Comparison of ENCODE assay signal across 8 cellular contexts in the genomic region with DNA sequence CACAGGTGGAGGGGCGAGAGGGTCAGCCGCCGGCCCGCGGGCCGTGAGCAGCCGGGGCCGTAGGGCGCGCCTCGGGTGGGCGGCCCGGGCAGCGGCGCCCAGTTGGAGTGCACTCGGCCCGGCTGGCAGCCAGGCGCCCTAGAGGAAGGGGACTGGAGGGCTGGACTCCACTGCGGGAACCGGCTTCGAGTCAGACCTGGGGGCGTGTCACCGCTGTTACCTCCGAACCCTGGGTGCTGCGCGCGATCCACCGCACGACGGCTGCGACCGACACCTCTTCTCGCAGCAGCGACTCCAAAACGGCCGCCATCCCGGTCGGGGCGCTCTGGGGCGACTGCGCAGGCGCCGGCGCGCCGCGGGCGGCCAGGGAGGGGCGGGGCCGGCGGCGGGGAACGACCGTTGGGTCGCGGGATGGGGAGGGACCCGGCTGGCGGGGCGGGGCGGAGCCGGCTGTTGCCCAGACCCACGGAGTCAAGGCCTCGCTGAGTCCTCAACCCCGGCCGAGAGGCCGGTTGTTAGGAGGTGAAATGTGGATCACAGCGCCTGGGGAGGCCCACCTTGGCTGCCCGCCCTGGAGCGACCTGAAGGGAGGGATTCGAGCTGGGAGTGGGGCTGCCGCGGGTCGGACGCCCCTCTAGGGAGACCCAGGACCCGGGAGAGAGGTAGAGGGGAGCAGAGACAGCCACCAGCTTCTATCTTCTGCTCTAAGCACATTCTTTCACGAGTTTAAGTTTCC. TPM values are rescaled to one million over a fixed set of nuclear protein-coding genes. Genes with fewer than 3 reads are reported as not detected.
A peak's percentile ranks its signal among the peaks of the same experiment; 100 is the strongest.
DNase-seq lines count a peak whose midpoint lies in the region; ATAC-seq, FAIRE-seq and TF ChIP-seq lines count a peak whose summit lies in the region.

Gene CDAN1 (minus strand): TSS at position 336 of the 736 bp plus-strand sequence. CDS start 26 bp downstream, at position 310.

- peaks cover 10% of the 10 kb centered on the region for H3K4me1 ChIP-seq in A549
- H3K4me1 ChIP-seq in spleen = peaks cover 3 to 39% (median 26%) of the 10 kb centered on the region in 6 donors

- peak; percentile 76 for TF ChIP-seq POLR2A in A549 (IDR thresholded peaks at IDR 0.05; ENCODE audit: low read length)
- no peak for TF ChIP-seq POLR2A in spleen (IDR thresholded peaks at IDR 0.05)

- H3K36me3 ChIP-seq in spleen = peaks cover 0 to 36% (median 21%) of the 10 kb centered on the region in 6 donors

- no peaks in the 10 kb centered on the region for H3K9me3 ChIP-seq in A549
- H3K9me3 ChIP-seq in spleen = no peaks in the 10 kb centered on the region

- H3K27ac ChIP-seq in A549 (peak within 1 kb of the TSS; percentile 75 to 92), spleen (peak within 1 kb of the TSS; percentile 74 to 91 (median 86))

- TF ChIP-seq EP300 in A549 (IDR thresholded peaks at IDR 0.05) = no peak

- TF ChIP-seq CTCF in A549 (IDR thresholded peaks at IDR 0.05) = no peak
- TF ChIP-seq CTCF in spleen (IDR thresholded peaks at IDR 0.05 in 8 of 11, conservative IDR thresholded peaks at IDR 0.05 in 3 of 11) = peak in 2 of 11 experiments; percentile 2 to 16

- DNase-seq in A549 (ENCODE audit: low read depth in 1 of 2, low spot score in 1 of 2) (peak; percentile 69 to 89), NCI-H226 (peak; percentile 39), iris pigment epithelial cell (ENCODE audit: low read depth) (peak; percentile 75), spleen (peak; percentile 98)
- DNase-seq in activated CD4-positive, CD25-positive, alpha-beta regulatory T cell (lab: John Stamatoyannopoulos, UW) = peak; percentile 83 to 92 (median 90)
- peak; percentile 85 for DNase-seq in central memory CD4-positive, alpha-beta T cell

- peak within 1 kb of the TSS; percentile 97 for H3K4me2 ChIP-seq in A549

- WGBS in A549 (ENCODE audit: missing lambda C conversion rate) = 2% methylated on average over 24 of the region's 76 CpGs
- WGBS in spleen, 5 donors = 0 to 1% (median 0%) methylated on average over 8 to 76 of the region's 76 CpGs

- no peaks in the 10 kb centered on the region for H3K27me3 ChIP-seq in spleen (replicated peaks in 1 of 7)

- H3K4me3 ChIP-seq in A549 (peak within 1 kb of the TSS; percentile 99), spleen (peak within 1 kb of the TSS; percentile 91 to 98 (median 96))

- POLR2A ChIA-PET in A549 (lab: Yijun Ruan, JAX) = no interaction called here

- intact Hi-C loops in spleen (cut with DNase I; ENCODE audit: low total_unique reads) = no loop called here

- CTCF ChIA-PET in A549 (lab: Yijun Ruan, JAX) = interaction anchor here (0.6 to 3.8 kb wide), 12 partner anchors 14 to 549 kb away, joined by 3 to 39 read pairs (median 4); no protein-coding TSS in a partner anchor

- ATAC-seq in A549 = peak; percentile 97
- peak; percentile 65 for ATAC-seq in GM18861 (IDR thresholded peaks at IDR 0.05; ENCODE audit: unreplicated experiment)
- peak; percentile 69 for ATAC-seq in HG03097 (IDR thresholded peaks at IDR 0.05; ENCODE audit: low FRiP score, unreplicated experiment)

- no peak for FAIRE-seq in A549 (lab: Jason Lieb, UNC)

- no peak for TF ChIP-seq RAD21 in A549 (conservative IDR thresholded peaks at IDR 0.05 in 1 of 2, IDR thresholded peaks at IDR 0.05 in 1 of 2)

TF ChIP-seq in A549, 52 proteins besides CTCF, POLR2A, EP300 and RAD21:
- TF ChIP-seq BHLHE40 (IDR thresholded peaks at IDR 0.05; ENCODE audit: low read depth, low read length) = no peak
- TF ChIP-seq ZC3H11A (IDR thresholded peaks at IDR 0.05) = no peak
- TF ChIP-seq KDM5A (IDR thresholded peaks at IDR 0.05) = peak; percentile 40; the same call in 1 of the 2 replicates
- no peak for TF ChIP-seq ZFP36 (IDR thresholded peaks at IDR 0.05; ENCODE audit: borderline replicate concordance, partially characterized antibody)
- TF ChIP-seq MAX (IDR thresholded peaks at IDR 0.05) = peak; percentile 29; the same call in 1 of the 2 replicates
- no peak for TF ChIP-seq KDM1A (IDR thresholded peaks at IDR 0.05; ENCODE audit: low read depth)
- TF ChIP-seq PHF8 (IDR thresholded peaks at IDR 0.05; ENCODE audit: borderline replicate concordance, low read depth) = 0 out of 2 replicates have a peak, but pooled peaks have one; percentile 16
- no peak for TF ChIP-seq FOXS1 (CRISPR knock-in tag; IDR thresholded peaks at IDR 0.05)
- TF ChIP-seq CBX2 (IDR thresholded peaks at IDR 0.05; ENCODE audit: borderline replicate concordance, low read depth) = no peak
- TF ChIP-seq JUN (IDR thresholded peaks at IDR 0.05) = peak in 1 of 2 experiments; percentile 29; a peak in 1 of 5 replicates
TF ChIP-seq in A549: peak in this region for 4.

RNA-seq across cellular contexts. Expression of gene CDAN1, which starts in this region (rescaled TPM):
- polyA plus RNA-seq in A549 (2011; rRNA removed) (2.9 and 4.0 TPM in 2 replicates), A549 (2017; fragmentation: RNase III; extraction: RNeasy Plus Mini Kit Qiagen cat#74134 plus additional on column Dnase treatment) (6.9 to 7.7 TPM (median 7.5 TPM) in 3 replicates), spleen (10 to 100 TPM in 2 of 3 donors, 1 to 10 TPM in 1; 7.5 to 12.9 (median 12.1) TPM)
- 3.6 and 4.5 TPM in 2 replicates for polyA plus RNA-seq in A549 (2012; cell fraction: cytosol; rRNA removed)
- 9.9 and 10.4 TPM in 2 replicates for polyA plus RNA-seq in A549 (2012; cell fraction: nucleus; rRNA removed)
- 4.6 and 4.8 TPM in 2 replicates for polyA minus RNA-seq in A549 (2011; rRNA and poly(A)+ RNA removed)
- total RNA-seq in spleen = 10 to 100 TPM; 12.4 to 21.6 (median 18.3) TPM

Comparison
In these comparisons a context has a peak if more than half of its experiments do, and no peak if none do; other contexts are left out.
1. Peak in every context shown above with its lines: DNase-seq, ATAC-seq, H3K4me3 ChIP-seq and H3K27ac ChIP-seq.
2. DNase-seq: peak in every context shown above with its lines; median percentile 98 in spleen; 90 in activated CD4-positive, CD25-positive, alpha-beta regulatory T cell; 85 in central memory CD4-positive, alpha-beta T cell; 79 in A549; 75 in iris pigment epithelial cell; 39 in NCI-H226.